In the genomic region with DNA sequence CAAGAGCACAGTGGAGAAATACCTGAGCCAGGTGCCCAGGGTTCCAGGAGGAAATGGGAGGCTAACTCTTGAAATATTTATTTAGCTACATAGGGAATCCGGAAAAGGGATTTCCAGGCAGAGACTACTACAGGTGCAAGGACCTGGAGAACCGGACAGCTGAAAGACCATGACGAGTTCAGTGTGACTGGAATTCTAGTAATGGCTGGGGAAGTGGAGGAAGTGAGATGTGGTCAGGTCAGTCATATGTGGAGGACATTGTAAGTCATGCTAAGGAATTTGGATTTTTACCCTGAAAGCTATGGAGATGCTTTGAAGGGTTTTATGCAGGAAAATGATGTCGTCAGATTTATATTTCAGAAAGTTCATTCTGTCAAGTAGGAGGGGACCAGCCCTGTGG, we compare ENCODE assay signal across 9 cellular contexts. TPM values are rescaled to one million over a fixed set of nuclear protein-coding genes. Genes with fewer than 3 reads are reported as not detected.
DNase-seq lines count a peak whose midpoint lies in the region; ATAC-seq and TF ChIP-seq lines count a peak whose summit lies in the region.
"Had no signal": no experiment of that assay in that cellular context is flagged by ENCODE, and none has a peak within 500 bp of the region (broad histone marks: within the 10 kb centered on the region; RNA-seq: fewer than 3 reads in every experiment).

No MANE protein-coding gene starts in this region.

- ATAC-seq in HG03439 (IDR thresholded peaks at IDR 0.05; ENCODE audit: unreplicated experiment) (no peak), HG02884 (IDR thresholded peaks at IDR 0.05; ENCODE audit: unreplicated experiment) (no peak)
- ATAC-seq: mucosa of descending colon had no signal

- peaks cover 4 to 7% of the 10 kb centered on the region in 2 donors for H3K36me3 ChIP-seq in mucosa of rectum (ENCODE audit: control insufficient read depth in 2 of 2, insufficient read depth in 2 of 2, low read length in 2 of 2)

- H3K4me3 ChIP-seq in AG04449 (ENCODE audit: low read depth, low read length) (peak overlapping the region; percentile 98), mucosa of rectum (ENCODE audit: low read length in 2 of 2) (peak overlapping the region; percentile 86 to 90)

- H3K4me3 Mint-ChIP-seq in MCF 10A (ENCODE audit: unreplicated experiment) = peak overlapping the region; percentile 93

- peaks cover 47% of the 10 kb centered on the region for H3K36me3 Mint-ChIP-seq in MCF 10A (ENCODE audit: insufficient read depth, unreplicated experiment)

- CTCF ChIA-PET in AG04449 (lab: Yijun Ruan, JAX) (interaction anchor here (0.9 to 1.7 kb wide), 3 partner anchors 10 to 16 kb away, joined by 3 to 9 read pairs (median 7); no protein-coding TSS in a partner anchor), MCF 10A (lab: Yijun Ruan, JAX) (interaction anchor here (0.7 to 1.4 kb wide), 3 partner anchors 46 to 125 kb away, joined by 3 to 4 read pairs (median 3); no protein-coding TSS in a partner anchor)

- H3K4me1 Mint-ChIP-seq in MCF 10A (ENCODE audit: insufficient read depth, unreplicated experiment) = peaks cover 23% of the 10 kb centered on the region

- TF ChIP-seq CTCF in AG04449 (IDR thresholded peaks at IDR 0.05; ENCODE audit: insufficient read depth, low read length, missing control alignments) (no peak), MCF 10A (IDR thresholded peaks at IDR 0.05; ENCODE audit: unreplicated experiment) (no peak)

- no peaks in the 10 kb centered on the region for H3K9me3 Mint-ChIP-seq in MCF 10A (ENCODE audit: unreplicated experiment)

- no peak overlapping the region for H3K27ac ChIP-seq in mucosa of rectum (ENCODE audit: low read depth in 2 of 2, low read length in 2 of 2)

- BruUV-seq in MCF 10A (replicated peaks; lab: Mats Ljungman, UMichigan) = no TSS peak

- peaks cover 28 to 39% of the 10 kb centered on the region in 2 donors for H3K4me1 ChIP-seq in mucosa of rectum (ENCODE audit: control insufficient read depth in 2 of 2, insufficient read depth in 2 of 2, low read length in 2 of 2)

- H3K9me3 ChIP-seq in mucosa of rectum (ENCODE audit: control insufficient read depth in 2 of 2, low read length in 2 of 2) = no peaks in the 10 kb centered on the region
- H3K9me3 ChIP-seq: mucosa of descending colon had no signal

- H3K27me3 ChIP-seq in mucosa of rectum (ENCODE audit: control insufficient read depth in 2 of 2, insufficient read depth in 2 of 2, low read length in 2 of 2) = no peaks in the 10 kb centered on the region

- intact Hi-C loops in MCF 10A (cut with micrococcal nuclease) = no loop called here

- DNase-seq in AG04449 (ENCODE audit: low read depth, low spot score) (no peak), HS-5 (ENCODE audit: low read depth) (peak; percentile 52), MCF 10A (ENCODE audit: unreplicated experiment) (no peak), KG1 (lab: John Stamatoyannopoulos, UW) (no peak), RPMI8226 (no peak)
- DNase-seq: mucosa of descending colon had no signal

- no peaks in the 10 kb centered on the region for H3K27me3 Mint-ChIP-seq in MCF 10A (ENCODE audit: insufficient read depth, unreplicated experiment)

- no peak overlapping the region for H3K27ac Mint-ChIP-seq in MCF 10A (ENCODE audit: low read depth, unreplicated experiment)

- H3K9ac ChIP-seq in mucosa of rectum (ENCODE audit: low read depth in 1 of 2, low read length in 2 of 2) = peak overlapping the region in 1 of 2 donors; percentile 10

- POLR2A ChIA-PET in AG04449 (lab: Yijun Ruan, JAX) (interaction anchor here (0.6 to 0.8 kb wide), 2 partner anchors 108 to 273 kb away, joined by 3 read pairs; no protein-coding TSS in a partner anchor), MCF 10A (lab: Yijun Ruan, JAX) (interaction anchor here (0.8 to 1.0 kb wide), 2 partner anchors 28 to 108 kb away, joined by 3 to 4 read pairs; no protein-coding TSS in a partner anchor)

RNA-seq across cellular contexts. Expression of a gene that starts 1.8 kb away (rescaled TPM):
- 297 and 339 TPM in 2 replicates for total RNA-seq in MCF 10A (2022)

RNA-seq across cellular contexts. Expression of a gene that starts 54.7 kb away (rescaled TPM):
- 55.4 and 56.4 TPM in 2 replicates for total RNA-seq in MCF 10A (2022)
